12 cellular contexts compared by ENCODE assay signal in the genomic region with DNA sequence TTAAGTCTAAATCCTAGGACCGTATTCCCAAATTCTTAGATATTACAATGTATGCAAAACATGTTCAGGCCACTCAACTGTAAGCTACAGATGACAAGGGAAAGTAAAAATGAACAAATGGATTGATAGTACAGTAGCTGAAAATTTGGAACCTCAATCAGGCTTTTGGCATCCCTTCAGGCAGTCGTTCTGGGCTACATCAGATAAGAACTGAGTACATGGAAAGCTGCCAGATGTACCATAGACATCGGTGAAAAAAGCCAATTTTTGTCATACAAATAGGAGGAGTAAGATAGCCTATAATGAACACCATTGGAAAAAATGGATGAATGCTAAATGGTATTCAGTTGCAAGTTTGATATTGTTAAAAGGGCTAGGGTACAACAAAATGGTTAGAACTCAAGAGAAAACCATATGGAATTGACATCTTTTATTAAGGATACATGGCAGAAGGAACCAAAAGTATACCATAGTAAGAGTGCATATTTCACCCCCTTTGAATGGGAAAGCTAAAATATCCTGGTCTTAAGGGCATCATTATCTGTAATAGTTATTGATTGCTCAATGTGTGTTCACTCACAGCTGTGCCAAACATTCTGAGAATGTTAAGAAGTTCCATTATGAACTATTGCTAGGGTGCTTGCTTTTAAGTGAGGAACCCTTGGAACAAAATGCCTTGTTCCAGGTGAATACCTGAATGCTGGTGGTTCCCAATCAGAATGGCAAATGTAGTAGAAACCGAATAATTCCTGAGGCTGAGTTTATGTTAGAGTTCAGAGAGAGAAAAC.
DNase-seq lines count a peak whose midpoint lies in the region; ATAC-seq and TF ChIP-seq lines count a peak whose summit lies in the region.
"Had no signal": no experiment of that assay in that cellular context is flagged by ENCODE, and none has a peak within 500 bp of the region (broad histone marks: within the 10 kb centered on the region; RNA-seq: fewer than 3 reads in every experiment).

No MANE protein-coding gene starts in this region.

- no peak for TF ChIP-seq CTCF in adrenal gland (IDR thresholded peaks at IDR 0.05)
- no peak for TF ChIP-seq CTCF in right lobe of liver (IDR thresholded peaks at IDR 0.05)
- no peak for TF ChIP-seq CTCF in Peyer's patch (IDR thresholded peaks at IDR 0.05)

- WGBS in adrenal gland, 4 donors, result 37 to 45% (median 41%) methylated on average over 4 of the region's 4 CpGs
- WGBS in right lobe of liver (ENCODE audit: insufficient coverage, low coverage, low lambda C conversion rate, missing lambda C conversion rate), result 33% methylated on average over 4 of the region's 4 CpGs

- H3K36me3 ChIP-seq in adrenal gland (replicated peaks in 1 of 2) (no peaks in the 10 kb centered on the region), right lobe of liver (peaks cover 0 to 13% (median 0%) of the 10 kb centered on the region in 4 donors), Peyer's patch (peaks cover 0 to 11% (median 0%) of the 10 kb centered on the region in 3 donors)

- DNase-seq in DMS79 treated with DMSO at 0.1 percent for 48 hours (lab: John Stamatoyannopoulos, UW) (peak; percentile 37), NCI-H1092 (lab: John Stamatoyannopoulos, UW) (peak; percentile 4), adrenal gland (peak in 5 of 7 donors; percentile 26 to 60 (median 35)), right lobe of liver (no peak), dedifferentiated amniotic fluid mesenchymal stem cell (ENCODE audit: extremely low spot score) (no peak), Peyer's patch (no peak)
- no peak for DNase-seq in stimulated activated CD4-positive, alpha-beta T cell treated with anti-CD3 and anti-CD28 coated beads, Interleukin-15, amount 100 ng/mL, for 24 hours
- DNase-seq: activated CD8-positive, alpha-beta memory T cell treated with anti-CD3 and anti-CD28 coated beads, Interleukin-2, amount 10 ng/mL, durations not matched to agents 7 days and 5 days; NCI-H82 had no signal

- no peak overlapping the region for H3K27ac ChIP-seq in adrenal gland
- H3K27ac ChIP-seq in right lobe of liver, result no peak overlapping the region
- no peak overlapping the region for H3K27ac ChIP-seq in Peyer's patch
- H3K27ac ChIP-seq: BLaER1 treated with 17β-estradiol and CSF1 and Interleukin-3, amounts not matched to agents 10 nM and 100 nM; suprapubic skin had no signal

- H3K4me3 ChIP-seq in adrenal gland, result no peak overlapping the region
- no peak overlapping the region for H3K4me3 ChIP-seq in right lobe of liver
- H3K4me3 ChIP-seq in Peyer's patch, result no peak overlapping the region
- H3K4me3 ChIP-seq: BLaER1 treated with 17β-estradiol and CSF1 and Interleukin-3, amounts not matched to agents 10 nM and 100 nM; suprapubic skin had no signal

- H3K4me1 ChIP-seq in adrenal gland (replicated peaks in 1 of 2), result peaks cover 5 to 36% of the 10 kb centered on the region in 2 donors
- peaks cover 0 to 31% (median 7%) of the 10 kb centered on the region in 4 donors for H3K4me1 ChIP-seq in right lobe of liver
- H3K4me1 ChIP-seq in Peyer's patch, result no peaks in the 10 kb centered on the region

- H3K27me3 ChIP-seq in adrenal gland (no peaks in the 10 kb centered on the region), right lobe of liver (no peaks in the 10 kb centered on the region), Peyer's patch (no peaks in the 10 kb centered on the region)
- H3K27me3 ChIP-seq: BLaER1 treated with 17β-estradiol and CSF1 and Interleukin-3, amounts not matched to agents 10 nM and 100 nM; suprapubic skin had no signal

- ATAC-seq in right lobe of liver (peak; percentile 60 to 79 (median 69)), HG03159 (IDR thresholded peaks at IDR 0.05; ENCODE audit: unreplicated experiment) (no peak)
- ATAC-seq: activated CD8-positive, alpha-beta memory T cell treated with anti-CD3 and anti-CD28 coated beads, Interleukin-2, amount 10 ng/mL, durations not matched to agents 7 days and 5 days had no signal

- TF ChIP-seq POLR2A in adrenal gland (IDR thresholded peaks at IDR 0.05), result no peak
- no peak for TF ChIP-seq POLR2A in right lobe of liver (IDR thresholded peaks at IDR 0.05)
- no peak for TF ChIP-seq POLR2A in Peyer's patch (IDR thresholded peaks at IDR 0.05)

- intact Hi-C loops in adrenal gland (cut with DNase I) (no loop called here), right lobe of liver (cut with DNase I) (no loop called here)

- H3K9me3 ChIP-seq in adrenal gland (replicated peaks in 1 of 3) (no peaks in the 10 kb centered on the region), right lobe of liver (no peaks in the 10 kb centered on the region), Peyer's patch (no peaks in the 10 kb centered on the region)
- H3K9me3 ChIP-seq: suprapubic skin had no signal

Comparison
In these comparisons a context has a peak if more than half of its experiments do, and no peak if none do; other contexts are left out.
1. DNase-seq: peak in DMS79 treated with DMSO at 0.1 percent for 48 hours (single experiment), NCI-H1092 (single experiment) and adrenal gland (5 of 7); none in right lobe of liver (0 of 3), stimulated activated CD4-positive, alpha-beta T cell treated with anti-CD3 and anti-CD28 coated beads, Interleukin-15, amount 100 ng/mL, for 24 hours (single experiment), dedifferentiated amniotic fluid mesenchymal stem cell (single experiment) and Peyer's patch (0 of 3).